ENCODE assay signal across 8 cellular contexts in genomic region chr1:220787069-220787614, GRCh38. TPM values are rescaled to one million over a fixed set of nuclear protein-coding genes. Genes with fewer than 3 reads are reported as not detected.
DNase-seq lines count a peak whose midpoint lies in the region; ATAC-seq and TF ChIP-seq lines count a peak whose summit lies in the region.

No MANE protein-coding gene starts in this region.

- peak overlapping the region; percentile 83 for H3K4me3 Mint-ChIP-seq in dendritic cell treated with granulocyte-macrophage colony-stimulating factor and Interleukin-4, amounts not matched to agents 40 ng/mL and 50 ng/mL, for 4 days

- no peaks in the 10 kb centered on the region for H3K9me3 Mint-ChIP-seq in dendritic cell treated with granulocyte-macrophage colony-stimulating factor and Interleukin-4, amounts not matched to agents 40 ng/mL and 50 ng/mL, for 4 days

- no peaks in the 10 kb centered on the region for H3K36me3 Mint-ChIP-seq in dendritic cell treated with granulocyte-macrophage colony-stimulating factor and Interleukin-4, amounts not matched to agents 40 ng/mL and 50 ng/mL, for 4 days (ENCODE audit: low read depth)

- H3K9me3 ChIP-seq in mononuclear cell (ENCODE audit: low read depth, low read length): no peaks in the 10 kb centered on the region
- no peaks in the 10 kb centered on the region for H3K9me3 ChIP-seq in uterus

- peak; percentile 43 for ATAC-seq in HG02588 (IDR thresholded peaks at IDR 0.05; ENCODE audit: unreplicated experiment)

- no peaks in the 10 kb centered on the region for H3K36me3 ChIP-seq in uterus

- H3K4me1 ChIP-seq in mononuclear cell (ENCODE audit: insufficient read depth, low read length) (peaks cover 70% of the 10 kb centered on the region), uterus (no peaks in the 10 kb centered on the region)

- H3K4me3 ChIP-seq in mononuclear cell (ENCODE audit: low read length) (peak overlapping the region; percentile 54), uterus (peak overlapping the region; percentile 35 to 51)

- peaks cover 7% of the 10 kb centered on the region for H3K27me3 Mint-ChIP-seq in dendritic cell treated with granulocyte-macrophage colony-stimulating factor and Interleukin-4, amounts not matched to agents 40 ng/mL and 50 ng/mL, for 4 days

- peak; percentile 12 for DNase-seq in GM03348 (ENCODE audit: low spot score)
- peak; percentile 74 for DNase-seq in NCI-H2171 treated with DMSO at 0.1 percent for 48 hours (lab: John Stamatoyannopoulos, UW)
- no peak for DNase-seq in uterus
- DNase-seq in AG08396 (ENCODE audit: low spot score): no peak
- DNase-seq in AG20443 (ENCODE audit: low spot score): no peak

- no peak for TF ChIP-seq POLR2A in uterus (IDR thresholded peaks at IDR 0.05)

- intact Hi-C loops in dendritic cell treated with granulocyte-macrophage colony-stimulating factor and Interleukin-4, amounts not matched to agents 40 ng/mL and 50 ng/mL, for 4 days (cut with micrococcal nuclease): no loop called here
- intact Hi-C loops in uterus (cut with DNase I; ENCODE audit: low total_unique reads): no loop called here

- H3K4me1 Mint-ChIP-seq in dendritic cell treated with granulocyte-macrophage colony-stimulating factor and Interleukin-4, amounts not matched to agents 40 ng/mL and 50 ng/mL, for 4 days (ENCODE audit: low read depth): peaks cover 64% of the 10 kb centered on the region

- no peak for TF ChIP-seq CTCF in uterus (IDR thresholded peaks at IDR 0.05)

- peak overlapping the region in 1 of 2 donors; percentile 5 for H3K27ac ChIP-seq in uterus

- peak overlapping the region; percentile 68 for H3K27ac Mint-ChIP-seq in dendritic cell treated with granulocyte-macrophage colony-stimulating factor and Interleukin-4, amounts not matched to agents 40 ng/mL and 50 ng/mL, for 4 days

- H3K27me3 ChIP-seq in mononuclear cell (ENCODE audit: insufficient read depth, low read length) (peaks cover 6% of the 10 kb centered on the region), uterus (no peaks in the 10 kb centered on the region)

RNA-seq across cellular contexts. Expression of gene MTARC1, which starts 0.4 kb away (rescaled TPM):
- 9.7 TPM for total RNA-seq in mononuclear cell
- total RNA-seq in uterus: 1 to 10 TPM in 3 of 4 donors, under 1 TPM in 1; 0.29 to 6.8 (median 5.1) TPM

RNA-seq across cellular contexts. Expression of gene MTARC2, which starts 39.0 kb away (rescaled TPM):
- 1.0 TPM for total RNA-seq in mononuclear cell
- total RNA-seq in uterus: 10 to 100 TPM in 1 of 4 donors, 1 to 10 TPM in 3; 1.5 to 24.6 (median 6.8) TPM

Comparison
In these comparisons a context has a peak if more than half of its experiments do, and no peak if none do; other contexts are left out.
1. DNase-seq: peak in GM03348 (single experiment) and NCI-H2171 treated with DMSO at 0.1 percent for 48 hours (single experiment); none in uterus (0 of 2), AG08396 (single experiment) and AG20443 (single experiment).